In the genomic region with DNA sequence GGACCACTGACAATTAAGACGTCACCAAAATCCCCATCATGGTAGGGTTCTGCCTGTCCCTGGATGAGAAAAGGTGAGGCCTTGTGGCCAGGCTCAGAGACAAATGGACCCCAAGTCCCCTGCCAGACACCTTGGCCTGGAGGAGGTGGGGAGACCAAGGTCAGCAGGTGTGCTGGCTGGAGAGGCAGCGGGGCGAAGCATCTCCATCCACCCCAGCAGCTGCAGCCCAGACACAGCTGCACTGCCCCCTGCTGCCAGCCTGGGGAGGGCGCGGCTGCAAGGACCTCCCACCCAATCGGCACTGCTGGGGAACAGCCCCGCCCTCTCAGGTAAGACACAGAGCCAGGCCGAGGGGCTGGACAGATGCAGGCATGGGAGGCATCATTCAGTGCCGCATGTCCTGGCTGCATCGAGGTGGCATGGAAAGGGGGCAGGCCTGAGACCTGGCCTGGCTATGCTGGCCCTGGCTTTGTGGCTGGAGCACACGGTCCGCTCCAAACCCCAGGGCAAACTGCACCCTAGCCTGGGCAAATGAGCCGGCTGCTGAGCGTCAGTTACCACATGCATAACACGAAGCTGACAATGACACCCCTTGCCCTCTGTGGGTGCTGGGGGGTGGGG, we compare ENCODE assay signal across 9 cellular contexts. TPM values are rescaled to one million over a fixed set of nuclear protein-coding genes. Genes with fewer than 3 reads are reported as not detected.
A peak's percentile ranks its signal among the peaks of the same experiment; 100 is the strongest.
DNase-seq lines count a peak whose midpoint lies in the region; ATAC-seq lines count a peak whose summit lies in the region.
"Had no signal": no experiment of that assay in that cellular context is flagged by ENCODE, and none has a peak within 500 bp of the region (broad histone marks: within the 10 kb centered on the region; RNA-seq: fewer than 3 reads in every experiment).

No MANE protein-coding gene starts in this region.

- H3K27me3 Mint-ChIP-seq in activated T-cell treated with anti-CD3 and anti-CD28 coated beads, Interleukin-2, amount 50 U/mL, for 72 hours (ENCODE audit: low read depth) = peaks cover 6% of the 10 kb centered on the region

- no peaks in the 10 kb centered on the region for H3K9me3 Mint-ChIP-seq in activated T-cell treated with anti-CD3 and anti-CD28 coated beads, Interleukin-2, amount 50 U/mL, for 72 hours
- H3K9me3 Mint-ChIP-seq: dendritic cell treated with granulocyte-macrophage colony-stimulating factor and Interleukin-4, amounts not matched to agents 40 ng/mL and 50 ng/mL, for 4 days had no signal

- no peaks in the 10 kb centered on the region for H3K36me3 Mint-ChIP-seq in activated T-cell treated with anti-CD3 and anti-CD28 coated beads, Interleukin-2, amount 50 U/mL, for 72 hours (ENCODE audit: insufficient read depth in 2 of 2)

- H3K4me1 Mint-ChIP-seq in activated T-cell treated with anti-CD3 and anti-CD28 coated beads, Interleukin-2, amount 50 U/mL, for 72 hours (ENCODE audit: low read depth) = peaks cover 14% of the 10 kb centered on the region

- no peak overlapping the region for H3K4me3 Mint-ChIP-seq in activated T-cell treated with anti-CD3 and anti-CD28 coated beads, Interleukin-2, amount 50 U/mL, for 72 hours
- H3K4me3 Mint-ChIP-seq: dendritic cell treated with granulocyte-macrophage colony-stimulating factor and Interleukin-4, amounts not matched to agents 40 ng/mL and 50 ng/mL, for 4 days had no signal

- DNase-seq in NCI-H2227 (lab: John Stamatoyannopoulos, UW; ENCODE audit: unreplicated experiment) (peak; percentile 37), NCI-H2227 treated with DMSO at 0.1 percent for 48 hours (lab: John Stamatoyannopoulos, UW) (no peak), NCI-H82 treated with DMSO at 0.1 percent for 48 hours (lab: John Stamatoyannopoulos, UW; ENCODE audit: unreplicated experiment) (peak; percentile 2), islet precursor cell (peak; percentile 92), cortex of kidney (lab: John Stamatoyannopoulos, UW) (no peak)
- peak; percentile 80 to 81 for DNase-seq in activated T-cell treated with anti-CD3 and anti-CD28 coated beads, Interleukin-2, amount 50 U/mL, for 72 hours
- DNase-seq in stimulated activated CD8-positive, alpha-beta memory T cell treated with anti-CD3 and anti-CD28 coated beads, Interleukin-15, amount 100 ng/mL, for 4 hours (ENCODE audit: low read depth in 2 of 2) = peak; percentile 28 to 38

- peak; percentile 95 to 97 for ATAC-seq in activated T-cell treated with anti-CD3 and anti-CD28 coated beads, Interleukin-2, amount 50 U/mL, for 72 hours (replicated peaks in 1 of 2)
- no peak for ATAC-seq in GM21825 (IDR thresholded peaks at IDR 0.05; ENCODE audit: unreplicated experiment)

- no peak overlapping the region for H3K27ac Mint-ChIP-seq in activated T-cell treated with anti-CD3 and anti-CD28 coated beads, Interleukin-2, amount 50 U/mL, for 72 hours
- H3K27ac Mint-ChIP-seq: dendritic cell treated with granulocyte-macrophage colony-stimulating factor and Interleukin-4, amounts not matched to agents 40 ng/mL and 50 ng/mL, for 4 days had no signal

RNA-seq across cellular contexts. Expression of a gene that starts 12.2 kb away (rescaled TPM):
- 100 to 1,000 TPM in 1 of 2 donors, 10 to 100 TPM in 1; 94.0 to 116 TPM for total RNA-seq in activated T-cell treated with anti-CD3 and anti-CD28 coated beads, Interleukin-2, amount 50 U/mL, for 72 hours

RNA-seq across cellular contexts. Expression of a gene that starts 20.8 kb away (rescaled TPM):
- under 1 TPM in 1 of 2 donors, not detected in 1; 0.25 TPM for total RNA-seq in activated T-cell treated with anti-CD3 and anti-CD28 coated beads, Interleukin-2, amount 50 U/mL, for 72 hours

Comparison
In these comparisons a context has a peak if more than half of its experiments do, and no peak if none do; other contexts are left out.
1. DNase-seq: peak in NCI-H2227 (single experiment), NCI-H82 treated with DMSO at 0.1 percent for 48 hours (single experiment), activated T-cell treated with anti-CD3 and anti-CD28 coated beads, Interleukin-2, amount 50 U/mL, for 72 hours (2 of 2), islet precursor cell (single experiment) and stimulated activated CD8-positive, alpha-beta memory T cell treated with anti-CD3 and anti-CD28 coated beads, Interleukin-15, amount 100 ng/mL, for 4 hours (2 of 2); none in NCI-H2227 treated with DMSO at 0.1 percent for 48 hours (single experiment) and cortex of kidney (single experiment).